ENCODE assay signal across 1 cellular context in the genomic region with DNA sequence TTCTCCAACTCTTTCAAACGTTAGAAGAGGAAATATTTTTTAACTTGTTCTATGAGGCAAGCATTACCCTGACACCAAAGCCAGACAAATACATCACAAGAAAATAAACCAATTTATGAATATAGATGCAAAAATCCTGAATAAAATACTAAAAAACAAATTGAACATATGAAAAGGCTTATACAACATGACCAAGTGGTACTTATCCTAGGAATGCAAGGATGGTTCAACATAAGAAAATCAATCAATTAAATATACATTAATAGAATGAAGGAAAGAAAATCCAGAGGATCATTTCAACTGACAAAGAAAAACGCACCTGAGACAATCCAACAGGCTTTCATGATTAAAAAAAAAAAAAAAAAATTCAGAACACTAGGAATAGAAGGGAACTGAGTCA.
TF ChIP-seq lines count a peak whose summit lies in the region.

No MANE protein-coding gene starts in this region.

TF ChIP-seq in K562, 482 proteins besides CTCF, POLR2A, EP300 and RAD21:
- TF ChIP-seq TRIM28 (IDR thresholded peaks at IDR 0.05) (0 out of 2 replicates have a peak, but pooled peaks have one; percentile 17), ZNF324 (CRISPR knock-in tag; IDR thresholded peaks at IDR 0.05) (peak; percentile 95), CBX3 (IDR thresholded peaks at IDR 0.05; ENCODE audit: borderline replicate concordance in 1 of 2, low read length in 2 of 2) (peak in 1 of 2 experiments; percentile 49; a peak in 1 of 3 replicates), ZFP30 (CRISPR knock-in tag; IDR thresholded peaks at IDR 0.05; ENCODE audit: borderline replicate concordance) (no peak)
